ENCODE assay signal across 8 cellular contexts in the genomic region with DNA sequence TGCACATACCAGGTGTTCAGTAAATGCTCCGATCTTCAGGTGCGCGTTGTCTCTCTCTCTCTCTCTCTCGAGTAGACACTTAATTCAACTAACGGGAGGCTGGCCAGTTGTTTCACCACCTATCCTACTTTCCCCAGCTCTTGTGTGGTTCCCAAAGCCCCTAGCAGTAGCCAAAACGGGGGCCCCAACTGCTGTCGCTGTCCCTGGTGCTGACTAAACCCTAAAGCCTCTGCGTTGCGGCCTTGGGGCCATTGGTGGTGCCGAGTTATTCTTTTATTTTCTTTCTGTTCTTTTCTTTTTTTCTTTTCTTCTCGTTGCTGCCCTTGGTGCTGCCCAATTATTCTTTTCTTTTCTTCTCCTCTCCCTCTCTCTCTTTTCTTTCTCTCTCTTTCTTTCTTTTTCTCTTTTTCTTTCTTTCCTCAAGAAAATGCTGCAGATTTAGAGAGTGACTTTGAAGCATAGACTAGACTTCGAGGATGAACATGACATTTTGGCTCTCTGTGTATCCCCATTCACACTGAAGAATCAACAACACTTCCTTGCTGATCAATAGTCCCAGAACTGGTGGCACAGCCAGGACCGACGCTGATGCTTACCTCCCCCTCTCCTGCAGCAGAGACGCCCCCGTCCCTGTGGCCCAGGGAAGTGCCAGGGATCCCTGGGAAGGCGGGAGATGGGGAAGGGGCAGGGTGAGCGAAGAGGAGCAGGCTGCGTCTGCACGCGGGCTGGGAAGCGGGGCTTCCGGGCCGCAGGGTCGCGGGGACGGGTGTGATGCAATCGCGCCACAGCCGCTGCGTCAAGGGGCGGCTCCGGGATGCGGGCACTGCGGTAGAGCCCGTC. TPM values are rescaled to one million over a fixed set of nuclear protein-coding genes. Genes with fewer than 3 reads are reported as not detected.
DNase-seq lines count a peak whose midpoint lies in the region; ATAC-seq and TF ChIP-seq lines count a peak whose summit lies in the region.

Gene FBLL1, plus strand, starts transcription at position 785 of the 840 bp plus-strand sequence. CDS start 200 bp downstream, outside the sequence.

- H3K9me3 ChIP-seq in cardiac muscle cell (ENCODE audit: low read depth), result no peaks in the 10 kb centered on the region
- H3K9me3 ChIP-seq in endocrine pancreas (ENCODE audit: control insufficient read depth, low read length), result no peaks in the 10 kb centered on the region
- H3K9me3 ChIP-seq in vagina, result no peaks in the 10 kb centered on the region

- H3K4me3 ChIP-seq in cardiac muscle cell (peak within 1 kb of the TSS; percentile 30), endocrine pancreas (ENCODE audit: control insufficient read depth, insufficient read depth, low read length) (no peak within 1 kb of the TSS), vagina (peak within 1 kb of the TSS; percentile 44 to 50)

- ATAC-seq in naive thymus-derived CD8-positive, alpha-beta T cell, result peak; percentile 6 to 47

- no peaks in the 10 kb centered on the region for H3K4me1 ChIP-seq in cardiac muscle cell (ENCODE audit: low read depth)
- no peaks in the 10 kb centered on the region for H3K4me1 ChIP-seq in endocrine pancreas (ENCODE audit: control insufficient read depth, insufficient read depth, low read length)
- peaks cover 11% of the 10 kb centered on the region for H3K4me1 ChIP-seq in vagina

- H3K27me3 Mint-ChIP-seq in naive thymus-derived CD8-positive, alpha-beta T cell, result peaks cover 23 to 52% (median 46%) of the 10 kb centered on the region in 5 donors

- TF ChIP-seq POLR2A in vagina (IDR thresholded peaks at IDR 0.05), result no peak

- H3K9ac ChIP-seq in endocrine pancreas (ENCODE audit: control insufficient read depth, insufficient read depth, low read length), result peak within 1 kb of the TSS; percentile 32

- H3K4me1 Mint-ChIP-seq in naive thymus-derived CD8-positive, alpha-beta T cell, result peaks cover 6 to 15% (median 12%) of the 10 kb centered on the region in 4 donors

- H3K27ac ChIP-seq in cardiac muscle cell (no peak within 1 kb of the TSS), VCaP (peak within 1 kb of the TSS; percentile 49; the same call in 1 of the 2 replicates), vagina (no peak within 1 kb of the TSS)

- intact Hi-C loops in cardiac septum (cut with DNase I), result no loop called here
- intact Hi-C loops in vagina (cut with DNase I), result no loop called here

- TF ChIP-seq CTCF in cardiac muscle cell (IDR thresholded peaks at IDR 0.05; ENCODE audit: low read depth, low read length), result no peak
- TF ChIP-seq CTCF in VCaP (conservative IDR thresholded peaks at IDR 0.05), result no peak
- TF ChIP-seq CTCF in vagina (IDR thresholded peaks at IDR 0.05), result no peak

- peak; percentile 53 to 85 for DNase-seq in cardiac muscle cell (ENCODE audit: low read depth in 1 of 2, low spot score in 1 of 2)
- no peak for DNase-seq in cardiac septum (ENCODE audit: low spot score)
- DNase-seq in naive thymus-derived CD8-positive, alpha-beta T cell, result peak in 6 of 10 donors; percentile 7 to 34 (median 22)
- no peak for DNase-seq in vagina (ENCODE audit: extremely low spot score in 2 of 2)
- no peak for DNase-seq in NCI-H226
- no peak for DNase-seq in kidney glomerular epithelial cell (lab: John Stamatoyannopoulos, UW)

- H3K4me3 Mint-ChIP-seq in naive thymus-derived CD8-positive, alpha-beta T cell, result peak within 1 kb of the TSS; percentile 63 to 85 (median 72)

- H3K27me3 ChIP-seq in cardiac muscle cell (peaks cover 58% of the 10 kb centered on the region), endocrine pancreas (ENCODE audit: control insufficient read depth, insufficient read depth, low read length) (no peaks in the 10 kb centered on the region), vagina (no peaks in the 10 kb centered on the region)

- H3K36me3 ChIP-seq in cardiac muscle cell, result no peaks in the 10 kb centered on the region
- no peaks in the 10 kb centered on the region for H3K36me3 ChIP-seq in endocrine pancreas (ENCODE audit: control insufficient read depth, insufficient read depth, low read length)
- no peaks in the 10 kb centered on the region for H3K36me3 ChIP-seq in vagina

- H3K36me3 Mint-ChIP-seq in naive thymus-derived CD8-positive, alpha-beta T cell, result peaks cover 0 to 2% (median 0%) of the 10 kb centered on the region in 3 donors

- H3K9me3 Mint-ChIP-seq in naive thymus-derived CD8-positive, alpha-beta T cell, result peaks cover 0 to 9% (median 2%) of the 10 kb centered on the region in 9 donors

- H3K27ac Mint-ChIP-seq in naive thymus-derived CD8-positive, alpha-beta T cell, result peak within 1 kb of the TSS in 1 of 10 donors; percentile 49

- POLR2A ChIA-PET in naive thymus-derived CD8-positive, alpha-beta T cell (lab: Charles Lee), result no interaction called here

RNA-seq across cellular contexts. Expression of gene FBLL1, which starts in this region (rescaled TPM):
- total RNA-seq in cardiac muscle cell (0.63 and 1.2 TPM in 2 replicates), cardiac septum (1.5 TPM), vagina (not detected)
- polyA plus RNA-seq in cardiac muscle cell, result 0.15 TPM in 1 of 2 replicates, not detected in the other
- not detected for total RNA-seq in naive thymus-derived CD8-positive, alpha-beta T cell
- not detected for polyA plus RNA-seq in naive thymus-derived CD8-positive, alpha-beta T cell

Comparison
In these comparisons a context has a peak if more than half of its experiments do, and no peak if none do; other contexts are left out.
1. DNase-seq: peak in cardiac muscle cell (2 of 2); none in cardiac septum (single experiment), vagina (0 of 2), NCI-H226 (single experiment) and kidney glomerular epithelial cell (single experiment).
2. Peak in DNase-seq and ATAC-seq in naive thymus-derived CD8-positive, alpha-beta T cell; RNA of the gene not detected or under 1 TPM.